1 cellular context compared by ENCODE assay signal in the genomic region with DNA sequence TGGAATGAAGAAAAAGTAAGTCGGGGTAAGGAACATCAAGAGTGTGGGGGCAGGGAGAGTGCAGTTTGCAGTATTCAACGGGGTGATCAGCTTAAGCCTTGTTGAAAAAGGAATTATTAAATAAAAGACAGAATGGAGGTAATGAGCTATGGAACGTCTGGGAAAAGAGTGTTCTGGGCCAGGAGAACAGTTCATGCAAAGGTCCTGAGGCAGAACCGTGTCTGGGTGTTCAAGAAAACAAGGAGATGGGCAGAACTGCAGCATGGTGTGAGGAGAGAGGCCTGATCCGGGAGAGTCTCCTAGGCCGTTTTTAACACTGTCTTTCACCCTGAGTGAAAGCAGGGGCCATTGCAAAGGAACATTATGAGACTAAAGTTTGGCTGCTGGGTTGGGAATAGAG.
TF ChIP-seq lines count a peak whose summit lies in the region.

No MANE protein-coding gene starts in this region.

TF ChIP-seq in K562, 482 proteins besides CTCF, POLR2A, EP300 and RAD21:
- no peak for TF ChIP-seq ZBTB17 (CRISPR knock-in tag; IDR thresholded peaks at IDR 0.05)
- peak; percentile 10 for TF ChIP-seq RBM25 (IDR thresholded peaks at IDR 0.05; ENCODE audit: low read depth, low read length, severe bottlenecking)
TF ChIP-seq in K562: peak in this region for 1.
